Comparison of ENCODE assay signal across 1 cellular context in genomic region chr13:38990693-38991092, GRCh38.
TF ChIP-seq lines count a peak whose summit lies in the region.

A gene with protein sequence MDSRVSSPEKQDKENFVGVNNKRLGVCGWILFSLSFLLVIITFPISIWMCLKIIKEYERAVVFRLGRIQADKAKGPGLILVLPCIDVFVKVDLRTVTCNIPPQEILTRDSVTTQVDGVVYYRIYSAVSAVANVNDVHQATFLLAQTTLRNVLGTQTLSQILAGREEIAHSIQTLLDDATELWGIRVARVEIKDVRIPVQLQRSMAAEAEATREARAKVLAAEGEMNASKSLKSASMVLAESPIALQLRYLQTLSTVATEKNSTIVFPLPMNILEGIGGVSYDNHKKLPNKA (minus strand): TSS chr13:38990831. CDS start chr13:38990721, 110 bp downstream.

TF ChIP-seq in SK-N-SH treated with all-trans-retinoic acid at 6 μM for 48 hours, 23 proteins besides CTCF, POLR2A, EP300 and RAD21 (continued from another document):
- TF ChIP-seq ARNTL (CRISPR knock-in tag; IDR thresholded peaks at IDR 0.05; ENCODE audit: borderline replicate concordance, low read depth) (no peak), GLIS3 (CRISPR knock-in tag; IDR thresholded peaks at IDR 0.05) (no peak), PPARA (CRISPR knock-in tag; IDR thresholded peaks at IDR 0.05; ENCODE audit: borderline replicate concordance) (no peak), OSR1 (CRISPR knock-in tag; IDR thresholded peaks at IDR 0.05) (no peak)
- TF ChIP-seq, protein P1, sequence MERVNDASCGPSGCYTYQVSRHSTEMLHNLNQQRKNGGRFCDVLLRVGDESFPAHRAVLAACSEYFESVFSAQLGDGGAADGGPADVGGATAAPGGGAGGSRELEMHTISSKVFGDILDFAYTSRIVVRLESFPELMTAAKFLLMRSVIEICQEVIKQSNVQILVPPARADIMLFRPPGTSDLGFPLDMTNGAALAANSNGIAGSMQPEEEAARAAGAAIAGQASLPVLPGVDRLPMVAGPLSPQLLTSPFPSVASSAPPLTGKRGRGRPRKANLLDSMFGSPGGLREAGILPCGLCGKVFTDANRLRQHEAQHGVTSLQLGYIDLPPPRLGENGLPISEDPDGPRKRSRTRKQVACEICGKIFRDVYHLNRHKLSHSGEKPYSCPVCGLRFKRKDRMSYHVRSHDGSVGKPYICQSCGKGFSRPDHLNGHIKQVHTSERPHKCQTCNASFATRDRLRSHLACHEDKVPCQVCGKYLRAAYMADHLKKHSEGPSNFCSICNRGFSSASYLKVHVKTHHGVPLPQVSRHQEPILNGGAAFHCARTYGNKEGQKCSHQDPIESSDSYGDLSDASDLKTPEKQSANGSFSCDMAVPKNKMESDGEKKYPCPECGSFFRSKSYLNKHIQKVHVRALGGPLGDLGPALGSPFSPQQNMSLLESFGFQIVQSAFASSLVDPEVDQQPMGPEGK (CRISPR knock-in tag; IDR thresholded peaks at IDR 0.05; ENCODE audit: borderline replicate concordance) = no peak
